In the genomic region with DNA sequence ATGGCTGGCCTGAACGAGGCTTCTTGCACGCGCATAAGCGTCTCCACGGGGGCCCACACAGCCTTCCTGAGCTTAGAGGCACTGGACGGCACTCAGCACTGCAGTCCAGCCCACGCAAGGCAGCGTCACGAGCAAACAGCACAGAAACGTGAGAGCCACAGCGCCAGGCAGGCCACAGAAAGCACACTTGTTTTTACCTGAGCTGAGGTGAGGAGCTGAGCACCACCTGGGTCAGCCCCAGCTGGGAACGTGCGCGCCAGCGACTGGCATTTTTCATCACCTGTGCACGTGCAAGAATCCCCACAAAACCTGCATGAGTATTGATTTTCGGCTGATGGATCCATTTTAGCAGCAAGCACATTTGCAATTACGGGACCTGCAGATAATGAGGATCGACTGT, we compare ENCODE assay signal across 23 cellular contexts.
"Had no signal": no experiment of that assay in that cellular context is flagged by ENCODE, and none has a peak within 500 bp of the region (broad histone marks: within the 10 kb centered on the region; RNA-seq: fewer than 3 reads in every experiment).

No MANE protein-coding gene starts in this region.

- H3K4me3 ChIP-seq: breast epithelium, gastroesophageal sphincter, pancreas, prostate gland, skin epidermis, testis, transverse colon, uterus had no signal

- H3K4me1 ChIP-seq: breast epithelium, gastroesophageal sphincter, pancreas, prostate gland, testis, transverse colon, uterus had no signal

- DNase-seq: activated CD4-positive, alpha-beta T cell treated with anti-CD3 and anti-CD28 coated beads for 1 hour; activated CD4-positive, alpha-beta T cell treated with anti-CD3 and anti-CD28 coated beads, Interleukin-2, amount 50 U/mL, for 1 hour; activated CD8-positive, alpha-beta memory T cell treated with anti-CD3 and anti-CD28 coated beads, Interleukin-2, amount 10 ng/mL, durations not matched to agents 7 days and 5 days; activated CD8-positive, alpha-beta T cell treated with anti-CD3 and anti-CD28 coated beads, Interleukin-2, amount 10 ng/mL, durations not matched to agents 7 days and 5 days; activated T-cell treated with anti-CD3 and anti-CD28 coated beads, Interleukin-2, amount 50 U/mL, for 48 hours; central memory CD4-positive, alpha-beta T cell; hippocampal formation; naive B cell; nucleus accumbens; pancreas; retina; stimulated activated CD4-positive, alpha-beta T cell treated with anti-CD3 and anti-CD28 coated beads, Interleukin-12 subunit alpha, Interleukin-12 subunit beta, amount 100 ng/mL, for 4 hours; stimulated activated CD4-positive, alpha-beta T cell treated with anti-CD3 and anti-CD28 coated beads, Interleukin-4, amount 100 ng/mL, for 1 hour; stimulated activated naive CD8-positive, alpha-beta T cell treated with anti-CD3 and anti-CD28 coated beads, Interleukin-15, Interleukin-2, amounts not matched to agents 100 U/mL and 50 U/mL, for 24 hours; testis; transverse colon; uterus had no signal

- H3K9me3 ChIP-seq: breast epithelium, gastroesophageal sphincter, pancreas, prostate gland, testis, transverse colon, uterus had no signal

- H3K27me3 ChIP-seq: breast epithelium, gastroesophageal sphincter, pancreas, testis, transverse colon, uterus had no signal

- H3K36me3 ChIP-seq: breast epithelium, prostate gland, uterus had no signal

- ATAC-seq: activated CD8-positive, alpha-beta memory T cell treated with anti-CD3 and anti-CD28 coated beads, Interleukin-2, amount 10 ng/mL, durations not matched to agents 7 days and 5 days; activated CD8-positive, alpha-beta T cell treated with anti-CD3 and anti-CD28 coated beads, Interleukin-2, amount 10 ng/mL, durations not matched to agents 7 days and 5 days; activated naive CD4-positive, alpha-beta T cell treated with anti-CD3 and anti-CD28 coated beads, Interleukin-2, amount 50 U/mL, for 72 hours; gastroesophageal sphincter; pancreas; sciatic nerve; stimulated activated naive CD8-positive, alpha-beta T cell treated with anti-CD3 and anti-CD28 coated beads, Interleukin-15, Interleukin-2, amounts not matched to agents 100 U/mL and 50 U/mL, for 24 hours had no signal

- H3K27ac ChIP-seq: breast epithelium, gastroesophageal sphincter, pancreas, prostate gland, skin epidermis, testis, transverse colon, uterus had no signal
